ENCODE assay signal across 1 cellular context in genomic region chr5:179272326-179273073, GRCh38.
TF ChIP-seq lines count a peak whose summit lies in the region.

No MANE protein-coding gene starts in this region.

TF ChIP-seq in HepG2, 621 proteins besides CTCF, POLR2A, EP300 and RAD21:
- TF ChIP-seq MYPOP (CRISPR knock-in tag; IDR thresholded peaks at IDR 0.05) (no peak), ZC3H13 (CRISPR knock-in tag; IDR thresholded peaks at IDR 0.05) (no peak), ZNF614 (CRISPR knock-in tag; IDR thresholded peaks at IDR 0.05; ENCODE audit: borderline replicate concordance) (no peak), GPBP1L1 (CRISPR knock-in tag; IDR thresholded peaks at IDR 0.05) (no peak), ZFP36L1 (CRISPR knock-in tag; IDR thresholded peaks at IDR 0.05) (no peak), RFXANK (CRISPR knock-in tag; IDR thresholded peaks at IDR 0.05) (no peak), SALL1 (CRISPR knock-in tag; IDR thresholded peaks at IDR 0.05) (no peak), PHF8 (CRISPR knock-in tag; IDR thresholded peaks at IDR 0.05) (no peak), ZNF335 (CRISPR knock-in tag; IDR thresholded peaks at IDR 0.05) (no peak), E2F1 (CRISPR knock-in tag; IDR thresholded peaks at IDR 0.05) (no peak), ZNF776 (CRISPR knock-in tag; IDR thresholded peaks at IDR 0.05) (no peak), TFDP1 (CRISPR knock-in tag; IDR thresholded peaks at IDR 0.05; ENCODE audit: borderline replicate concordance) (no peak), RBFOX2 (IDR thresholded peaks at IDR 0.05; ENCODE audit: low read depth, low read length) (no peak), RBM22 (optimal IDR thresholded peaks at IDR 0.05; ENCODE audit: low read length) (no peak), MXD1 (CRISPR knock-in tag; IDR thresholded peaks at IDR 0.05) (no peak), IKZF4 (CRISPR knock-in tag; IDR thresholded peaks at IDR 0.05; ENCODE audit: borderline replicate concordance, low read depth, not compliant biosample characterization) (no peak), MEIS2 (CRISPR knock-in tag; IDR thresholded peaks at IDR 0.05) (no peak)
